Comparison of ENCODE assay signal across 8 cellular contexts in genomic region chr11:2305140-2305861, GRCh38. TPM values are rescaled to one million over a fixed set of nuclear protein-coding genes. Genes with fewer than 3 reads are reported as not detected.
DNase-seq lines count a peak whose midpoint lies in the region; ATAC-seq and TF ChIP-seq lines count a peak whose summit lies in the region.

No MANE protein-coding gene starts in this region.

- peak overlapping the region; percentile 99 for H3K27ac ChIP-seq in hepatocyte
- H3K27ac ChIP-seq in gastrocnemius medialis, result no peak overlapping the region

- no peak overlapping the region for H2AFZ ChIP-seq in hepatocyte

- no peaks in the 10 kb centered on the region for H3K79me2 ChIP-seq in hepatocyte

- no peaks in the 10 kb centered on the region for H3K9me2 ChIP-seq in hepatocyte (replicated peaks; ENCODE audit: insufficient read depth)

- in situ Hi-C loops in astrocyte of the cerebellum (cut with HindIII; ENCODE audit: low sequenced_read_pairs) (no loop called here), gastrocnemius medialis (cut with MboI; ENCODE audit: low sequenced_read_pairs in 4 of 4) (no loop called here)

- no peaks in the 10 kb centered on the region for H4K20me1 ChIP-seq in hepatocyte (ENCODE audit: insufficient read depth, poor library complexity, severe bottlenecking)

- peak overlapping the region; percentile 70 for H3K4me2 ChIP-seq in hepatocyte

- DNase-seq in ELF-1 (ENCODE audit: low read depth, low spot score) (peak; percentile 86), LoVo (ENCODE audit: low spot score) (peak; percentile 57), T-helper 9 cell (peak; percentile 86), astrocyte of the cerebellum (ENCODE audit: low read depth) (no peak), hepatocyte (ENCODE audit: low spot score) (peak; percentile 88), gastrocnemius medialis (peak; percentile 59 to 64)

- no peak for TF ChIP-seq POLR2A in gastrocnemius medialis (IDR thresholded peaks at IDR 0.05)

- H3K36me3 ChIP-seq in hepatocyte (replicated peaks; ENCODE audit: insufficient read depth, low read depth) (no peaks in the 10 kb centered on the region), gastrocnemius medialis (no peaks in the 10 kb centered on the region)

- H3K27me3 ChIP-seq in hepatocyte (no peaks in the 10 kb centered on the region), gastrocnemius medialis (no peaks in the 10 kb centered on the region)

- no peaks in the 10 kb centered on the region for H3K9me3 ChIP-seq in hepatocyte (ENCODE audit: low read depth)
- H3K9me3 ChIP-seq in gastrocnemius medialis, result no peaks in the 10 kb centered on the region

- H3K4me3 ChIP-seq in astrocyte of the cerebellum (ENCODE audit: low read depth, low read length) (no peak overlapping the region), hepatocyte (no peak overlapping the region), gastrocnemius medialis (no peak overlapping the region)

- peaks cover 57% of the 10 kb centered on the region for H3K4me1 ChIP-seq in hepatocyte (ENCODE audit: insufficient read depth)
- peaks cover 0 to 7% of the 10 kb centered on the region in 2 donors for H3K4me1 ChIP-seq in gastrocnemius medialis

- 36% methylated on average over 10 of the region's 10 CpGs for WGBS in hepatocyte (ENCODE audit: low lambda C conversion rate, missing lambda C conversion rate)

- TF ChIP-seq CTCF in astrocyte of the cerebellum (IDR thresholded peaks at IDR 0.05; ENCODE audit: low read depth, low read length, missing control alignments) (peak; percentile 82), hepatocyte (IDR thresholded peaks at IDR 0.05; ENCODE audit: poor library complexity) (peak; percentile 78), gastrocnemius medialis (IDR thresholded peaks at IDR 0.05 in 4 of 5, conservative IDR thresholded peaks at IDR 0.05 in 1 of 5) (peak; percentile 70 to 94 (median 93))

- intact Hi-C loops in gastrocnemius medialis (cut with DNase I; ENCODE audit: low total_unique reads), result loop anchor here (1.0 to 10.0 kb wide), 5 partner anchors 72 to 590 kb away; partner anchors contain the start of gene CD81

- ATAC-seq in gastrocnemius medialis (peak; percentile 68 to 86), HG03095 (IDR thresholded peaks at IDR 0.05; ENCODE audit: unreplicated experiment) (no peak), GM18907 (IDR thresholded peaks at IDR 0.05; ENCODE audit: unreplicated experiment) (no peak)

RNA-seq across cellular contexts. Expression of gene TSPAN32, which starts 3.5 kb away (rescaled TPM):
- total RNA-seq in hepatocyte (1.5 and 5.0 TPM in 2 replicates), gastrocnemius medialis (not detected)
- 4.8 and 7.0 TPM in 2 replicates for polyA plus RNA-seq in hepatocyte

RNA-seq across cellular contexts. Expression of gene C11orf21, which starts 3.6 kb away (rescaled TPM):
- total RNA-seq in hepatocyte (0.17 TPM in 1 of 2 replicates, not detected in the other), gastrocnemius medialis (under 1 TPM in 1 of 4 donors, not detected in 3; 0.10 TPM)
- 0.43 and 0.68 TPM in 2 replicates for polyA plus RNA-seq in hepatocyte

RNA-seq across cellular contexts. Expression of gene ASCL2, which starts 34.9 kb away (rescaled TPM):
- 3.3 and 5.6 TPM in 2 replicates for total RNA-seq in hepatocyte
- polyA plus RNA-seq in hepatocyte, result 5.8 and 7.9 TPM in 2 replicates
- not detected for total RNA-seq in gastrocnemius medialis

Comparison
In these comparisons a context has a peak if more than half of its experiments do, and no peak if none do; other contexts are left out.
1. ATAC-seq: peak in gastrocnemius medialis (2 of 2); none in HG03095 (single experiment) and GM18907 (single experiment).
2. Peak in every context shown above with its lines, with median percentiles within 50 percentile points of each other: CTCF ChIP-seq.